Comparison of ENCODE assay signal across 34 cellular contexts in the genomic region with DNA sequence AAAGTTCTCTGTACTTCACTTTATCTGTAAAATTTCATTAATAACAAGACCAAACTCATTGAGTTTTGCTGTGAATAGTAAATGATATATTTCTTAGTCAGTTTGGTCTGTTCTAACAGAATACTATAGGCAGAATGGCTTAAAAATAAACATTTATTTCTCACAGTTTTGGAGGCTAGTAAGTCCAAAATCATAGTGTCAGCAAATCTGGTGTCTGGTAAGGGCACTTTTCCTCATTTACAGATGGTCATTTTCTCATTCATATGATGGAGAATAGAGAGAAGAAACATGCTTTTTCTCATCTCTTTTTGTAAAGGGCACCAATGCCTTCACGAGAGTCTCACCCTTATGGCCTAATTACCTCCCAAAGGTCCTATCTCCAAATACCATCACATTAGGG.
"Had no signal": no experiment of that assay in that cellular context is flagged by ENCODE, and none has a peak within 500 bp of the region (broad histone marks: within the 10 kb centered on the region; RNA-seq: fewer than 3 reads in every experiment).

No MANE protein-coding gene starts in this region.

- ATAC-seq: activated CD8-positive, alpha-beta T cell treated with anti-CD3 and anti-CD28 coated beads for 36 hours; activated naive CD4-positive, alpha-beta T cell treated with anti-CD3 and anti-CD28 coated beads, Interleukin-2, amount 50 U/mL, for 72 hours; activated T-cell treated with anti-CD3 and anti-CD28 coated beads, Interleukin-2, amount 50 U/mL, for 4 hours; activated T-cell treated with anti-CD3 and anti-CD28 coated beads, Interleukin-2, amount 50 U/mL, for 72 hours; activated T-helper 17 cell treated with anti-CD3 and anti-CD28 coated beads, Interleukin-2, amount 50 U/mL, for 72 hours had no signal

- H3K27me3 Mint-ChIP-seq: activated B cell treated with CpG ODN at 0.5 μM for 24 hours; activated CD4-positive, alpha-beta memory T cell treated with anti-CD3 and anti-CD28 coated beads for 36 hours; activated CD4-positive, alpha-beta T cell treated with anti-CD3 and anti-CD28 coated beads, Interleukin-2, amount 10 ng/mL, durations not matched to agents 24 days and 14 days; activated CD8-positive, alpha-beta T cell treated with anti-CD3 and anti-CD28 coated beads for 36 hours; activated naive CD8-positive, alpha-beta T cell treated with anti-CD3 and anti-CD28 coated beads for 36 hours; activated T-helper 17 cell treated with anti-CD3 and anti-CD28 coated beads, Interleukin-2, amount 50 U/mL, for 72 hours; brain had no signal

- H3K9me3 ChIP-seq: adrenal gland had no signal

- H3K27ac Mint-ChIP-seq: activated B cell treated with CpG ODN at 0.5 μM for 24 hours; activated CD4-positive, alpha-beta memory T cell treated with anti-CD3 and anti-CD28 coated beads for 36 hours; activated CD4-positive, alpha-beta T cell treated with anti-CD3 and anti-CD28 coated beads, Interleukin-2, amount 10 ng/mL, durations not matched to agents 24 days and 14 days; activated CD8-positive, alpha-beta T cell treated with anti-CD3 and anti-CD28 coated beads for 36 hours; activated naive CD4-positive, alpha-beta T cell treated with anti-CD3 and anti-CD28 coated beads for 36 hours; activated naive CD4-positive, alpha-beta T cell treated with anti-CD3 and anti-CD28 coated beads, Interleukin-2, amount 50 U/mL, for 72 hours; activated naive CD8-positive, alpha-beta T cell treated with anti-CD3 and anti-CD28 coated beads for 36 hours; activated T-cell treated with anti-CD3 and anti-CD28 coated beads, Interleukin-2, amount 50 U/mL, for 72 hours; activated T-helper 1 cell treated with anti-CD3 and anti-CD28 coated beads, Interleukin-12 subunit alpha, Interleukin-12 subunit beta, Interleukin-2, Interleukin-4 antibody, amounts not matched to agents 30 ng/mL and 10 ng/mL and 1 ng/mL, durations not matched to agents 14 hours and 24 hours and 36 hours; activated T-helper 17 cell treated with anti-CD3 and anti-CD28 coated beads, Interleukin-2, amount 50 U/mL, for 72 hours; brain; T-helper 1 cell treated with Interleukin-12 subunit alpha and Interleukin-12 subunit beta and Interleukin-4 antibody, amounts not matched to agents 30 μg/mL and 1 μg/mL, for 36 hours; T-helper 2 cell treated with Interferon-gamma antibody and Interleukin-4, amounts not matched to agents 5 μg/mL and 100 μg/mL, for 36 hours had no signal

- H3K4me1 ChIP-seq: adrenal gland had no signal

- H3K4me1 Mint-ChIP-seq: activated B cell treated with CpG ODN at 0.5 μM for 24 hours; activated CD4-positive, alpha-beta T cell treated with anti-CD3 and anti-CD28 coated beads, Interleukin-2, amount 10 ng/mL, durations not matched to agents 24 days and 14 days; activated naive CD8-positive, alpha-beta T cell treated with anti-CD3 and anti-CD28 coated beads for 36 hours; activated T-helper 17 cell treated with anti-CD3 and anti-CD28 coated beads, Interleukin-2, amount 50 U/mL, for 72 hours; brain had no signal

- DNase-seq: activated B cell treated with CpG ODN at 0.5 μM for 24 hours; activated CD4-positive, alpha-beta memory T cell treated with anti-CD3 and anti-CD28 coated beads for 36 hours; activated CD4-positive, alpha-beta T cell treated with anti-CD3 and anti-CD28 coated beads for 4 hours; activated CD4-positive, alpha-beta T cell treated with anti-CD3 and anti-CD28 coated beads, Interleukin-2, amount 10 ng/mL, durations not matched to agents 24 days and 14 days; activated CD4-positive, alpha-beta T cell treated with anti-CD3 and anti-CD28 coated beads, Interleukin-2, amount 50 U/mL, for 1 hour; activated CD4-positive, alpha-beta T cell treated with anti-CD3 and anti-CD28 coated beads, Interleukin-2, amount 50 U/mL, for 4 hours; activated CD4-positive, CD25-positive, alpha-beta regulatory T cell treated with anti-CD3 and anti-CD28 coated beads, Interleukin-2, amount 50 U/mL, for 72 hours; activated CD8-positive, alpha-beta memory T cell treated with anti-CD3 and anti-CD28 coated beads, Interleukin-2, amount 50 U/mL, for 4 hours; activated CD8-positive, alpha-beta T cell treated with anti-CD3 and anti-CD28 coated beads for 36 hours; activated effector memory CD4-positive, alpha-beta T cell treated with anti-CD3 and anti-CD28 coated beads, Interleukin-2, amount 50 U/mL, for 16 hours; activated gamma-delta T cell treated with Interleukin-2 at 50 U/mL for 16 hours; activated naive CD4-positive, alpha-beta T cell; activated naive CD4-positive, alpha-beta T cell treated with anti-CD3 and anti-CD28 coated beads for 36 hours; activated naive CD4-positive, alpha-beta T cell treated with anti-CD3 and anti-CD28 coated beads, Interleukin-2, amount 50 U/mL, for 16 hours; activated naive CD8-positive, alpha-beta T cell treated with anti-CD3 and anti-CD28 coated beads for 36 hours; activated T-cell treated with anti-CD3 and anti-CD28 coated beads for 4 hours; activated T-cell treated with anti-CD3 and anti-CD28 coated beads, Interleukin-2, amount 50 U/mL, for 1 hour; activated T-cell treated with anti-CD3 and anti-CD28 coated beads, Interleukin-2, amount 50 U/mL, for 4 hours; activated T-cell treated with anti-CD3 and anti-CD28 coated beads, Interleukin-2, amount 50 U/mL, for 72 hours; adrenal gland; amniotic stem cell; aorta; central memory CD4-positive, alpha-beta T cell; T-helper 1 cell; T-helper 2 cell; T-helper 9 cell had no signal

- H3K9me3 Mint-ChIP-seq: activated B cell treated with CpG ODN at 0.5 μM for 24 hours; activated CD4-positive, alpha-beta memory T cell treated with anti-CD3 and anti-CD28 coated beads for 36 hours; activated CD4-positive, alpha-beta T cell treated with anti-CD3 and anti-CD28 coated beads, Interleukin-2, amount 10 ng/mL, durations not matched to agents 24 days and 14 days; activated CD8-positive, alpha-beta T cell treated with anti-CD3 and anti-CD28 coated beads for 36 hours; activated naive CD4-positive, alpha-beta T cell treated with anti-CD3 and anti-CD28 coated beads for 36 hours; activated naive CD4-positive, alpha-beta T cell treated with anti-CD3 and anti-CD28 coated beads, Interleukin-2, amount 50 U/mL, for 72 hours; activated naive CD8-positive, alpha-beta T cell treated with anti-CD3 and anti-CD28 coated beads for 36 hours; activated T-cell treated with anti-CD3 and anti-CD28 coated beads, Interleukin-2, amount 50 U/mL, for 4 hours; activated T-cell treated with anti-CD3 and anti-CD28 coated beads, Interleukin-2, amount 50 U/mL, for 72 hours; activated T-helper 1 cell treated with anti-CD3 and anti-CD28 coated beads, Interleukin-12 subunit alpha, Interleukin-12 subunit beta, Interleukin-2, Interleukin-4 antibody, amounts not matched to agents 30 ng/mL and 10 ng/mL and 1 ng/mL, durations not matched to agents 14 hours and 24 hours and 36 hours; activated T-helper 17 cell treated with anti-CD3 and anti-CD28 coated beads, Interleukin-2, amount 50 U/mL, for 72 hours; brain; T-helper 1 cell treated with Interleukin-12 subunit alpha and Interleukin-12 subunit beta and Interleukin-4 antibody, amounts not matched to agents 30 μg/mL and 1 μg/mL, for 36 hours; T-helper 2 cell treated with Interferon-gamma antibody and Interleukin-4, amounts not matched to agents 5 μg/mL and 100 μg/mL, for 36 hours had no signal

- H3K36me3 Mint-ChIP-seq: activated CD4-positive, alpha-beta memory T cell treated with anti-CD3 and anti-CD28 coated beads for 36 hours; activated naive CD4-positive, alpha-beta T cell treated with anti-CD3 and anti-CD28 coated beads, Interleukin-2, amount 50 U/mL, for 72 hours; activated naive CD8-positive, alpha-beta T cell treated with anti-CD3 and anti-CD28 coated beads for 36 hours; brain had no signal

- H3K4me3 Mint-ChIP-seq: activated B cell treated with CpG ODN at 0.5 μM for 24 hours; activated CD4-positive, alpha-beta memory T cell treated with anti-CD3 and anti-CD28 coated beads for 36 hours; activated CD4-positive, alpha-beta T cell treated with anti-CD3 and anti-CD28 coated beads, Interleukin-2, amount 10 ng/mL, durations not matched to agents 24 days and 14 days; activated CD8-positive, alpha-beta T cell treated with anti-CD3 and anti-CD28 coated beads for 36 hours; activated naive CD4-positive, alpha-beta T cell treated with anti-CD3 and anti-CD28 coated beads for 36 hours; activated naive CD8-positive, alpha-beta T cell treated with anti-CD3 and anti-CD28 coated beads for 36 hours; activated T-cell treated with anti-CD3 and anti-CD28 coated beads, Interleukin-2, amount 50 U/mL, for 4 hours; activated T-cell treated with anti-CD3 and anti-CD28 coated beads, Interleukin-2, amount 50 U/mL, for 72 hours; activated T-helper 1 cell treated with anti-CD3 and anti-CD28 coated beads, Interleukin-12 subunit alpha, Interleukin-12 subunit beta, Interleukin-2, Interleukin-4 antibody, amounts not matched to agents 30 ng/mL and 10 ng/mL and 1 ng/mL, durations not matched to agents 14 hours and 24 hours and 36 hours; activated T-helper 17 cell treated with anti-CD3 and anti-CD28 coated beads, Interleukin-2, amount 50 U/mL, for 72 hours; brain; T-helper 1 cell treated with Interleukin-12 subunit alpha and Interleukin-12 subunit beta and Interleukin-4 antibody, amounts not matched to agents 30 μg/mL and 1 μg/mL, for 36 hours; T-helper 2 cell treated with Interferon-gamma antibody and Interleukin-4, amounts not matched to agents 5 μg/mL and 100 μg/mL, for 36 hours had no signal

- H3K27ac ChIP-seq: adrenal gland, VCaP had no signal

- FAIRE-seq: TTC549 had no signal

- H3K36me3 ChIP-seq: adrenal gland had no signal

- H3K27me3 ChIP-seq: adrenal gland had no signal

- H3K4me3 ChIP-seq: adrenal gland had no signal
